1 cellular context compared by ENCODE assay signal in the genomic region with DNA sequence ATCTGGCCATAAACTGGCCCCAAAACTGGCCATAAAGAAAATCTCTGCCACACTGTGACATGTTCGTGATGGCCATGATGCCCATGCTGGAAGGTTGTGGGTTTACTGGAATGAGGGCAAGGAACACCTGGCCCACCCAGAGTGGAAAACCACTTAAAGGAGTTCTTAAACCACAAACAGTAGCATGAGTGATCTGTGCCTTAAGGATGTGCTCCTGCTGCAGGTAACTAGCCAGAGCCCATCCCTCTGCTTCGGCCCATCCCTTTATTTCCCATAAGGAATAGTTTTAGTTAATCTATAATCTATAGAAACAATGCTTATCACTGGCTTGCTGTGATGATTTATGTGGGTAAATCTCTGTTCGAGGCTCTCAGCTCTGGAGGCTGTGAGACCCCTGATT.
TF ChIP-seq lines count a peak whose summit lies in the region.

No MANE protein-coding gene starts in this region.

TF ChIP-seq in HepG2, 621 proteins besides CTCF, POLR2A, EP300 and RAD21:
- TF ChIP-seq ZNF761 (CRISPR knock-in tag; conservative IDR thresholded peaks at IDR 0.05) = peak; percentile 97
